20 cellular contexts compared by ENCODE assay signal in the genomic region with DNA sequence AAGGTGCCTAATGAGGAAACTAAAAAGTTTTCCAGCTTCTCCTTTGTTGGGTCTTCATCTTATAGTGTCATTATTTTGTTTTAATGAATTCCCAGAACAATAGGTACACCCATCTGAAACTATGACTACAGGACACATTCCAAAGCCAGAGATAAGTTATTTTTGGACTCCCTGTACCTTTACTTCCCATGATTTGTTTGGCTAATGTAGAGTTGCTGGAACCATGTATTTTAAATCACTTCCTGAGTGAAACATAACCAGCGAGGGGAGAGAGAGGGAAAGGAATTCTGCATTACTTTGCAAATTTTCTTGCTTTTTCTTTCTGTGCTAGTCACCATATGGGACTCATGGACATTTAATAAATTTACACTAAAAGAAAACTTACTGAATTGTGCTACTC.
DNase-seq lines count a peak whose midpoint lies in the region; ATAC-seq and TF ChIP-seq lines count a peak whose summit lies in the region.
"Had no signal": no experiment of that assay in that cellular context is flagged by ENCODE, and none has a peak within 500 bp of the region (broad histone marks: within the 10 kb centered on the region; RNA-seq: fewer than 3 reads in every experiment).

No MANE protein-coding gene starts in this region.

- peak; percentile 14 to 18 for DNase-seq in cardiac fibroblast (ENCODE audit: low read depth in 2 of 2)
- DNase-seq in endodermal cell = no peak
- no peak for DNase-seq in right cardiac atrium
- DNase-seq in osteocyte (ENCODE audit: extremely low spot score, unreplicated experiment) = no peak
- DNase-seq in naive thymus-derived CD4-positive, alpha-beta T cell = no peak
- no peak for DNase-seq in GM13977 (ENCODE audit: low spot score)
- DNase-seq: AML-193, DMS79, H9, MV-4-11, NCI-H1417, NCI-H187, NCI-H226, NCI-H524, PC-3 had no signal

- H3K9ac ChIP-seq in endodermal cell (ENCODE audit: extremely low read depth, low read length, poor library complexity, severe bottlenecking) = no peak overlapping the region
- H3K9ac ChIP-seq: KMS-11 had no signal

- in situ Hi-C loops in GM13977 (cut with MboI; ENCODE audit: low pct_unique_long_range_greater_than_20kb, low sequenced_read_pairs, unreplicated experiment) = no loop called here

- H3K4me3 Mint-ChIP-seq in endodermal cell (no peak overlapping the region), osteocyte (ENCODE audit: unreplicated experiment) (no peak overlapping the region)
- no peak overlapping the region for H3K4me3 Mint-ChIP-seq in naive thymus-derived CD4-positive, alpha-beta T cell
- H3K4me3 Mint-ChIP-seq: H9 had no signal

- no peaks in the 10 kb centered on the region for H3K9me3 ChIP-seq in endodermal cell (ENCODE audit: control insufficient read depth, low read length)
- H3K9me3 ChIP-seq in right cardiac atrium (ENCODE audit: control insufficient read depth, low read length) = no peaks in the 10 kb centered on the region
- no peaks in the 10 kb centered on the region for H3K9me3 ChIP-seq in naive thymus-derived CD4-positive, alpha-beta T cell (ENCODE audit: control insufficient read depth in 2 of 3, low read length in 3 of 3)
- H3K9me3 ChIP-seq: SJSA1 had no signal

- WGBS in endodermal cell (ENCODE audit: insufficient coverage in 1 of 2, insufficient read length in 1 of 2), 2 experiments = no CpG with 5 or more reads among the region's 1 CpG
- 5% methylated on average over 1 of the region's 1 CpG for WGBS in right cardiac atrium

- CTCF ChIA-PET in naive thymus-derived CD4-positive, alpha-beta T cell (lab: Charles Lee) = no interaction called here

- POLR2A ChIA-PET in naive thymus-derived CD4-positive, alpha-beta T cell (lab: Charles Lee) = no interaction called here

- H3K9me3 Mint-ChIP-seq in endodermal cell (peaks cover 50% of the 10 kb centered on the region), osteocyte (ENCODE audit: unreplicated experiment) (peaks cover 9% of the 10 kb centered on the region)
- peaks cover 0 to 5% (median 0%) of the 10 kb centered on the region in 11 donors for H3K9me3 Mint-ChIP-seq in naive thymus-derived CD4-positive, alpha-beta T cell

- H3K27me3 ChIP-seq in endodermal cell (ENCODE audit: control insufficient read depth, insufficient read depth, low read length, poor library complexity, severe bottlenecking) (no peaks in the 10 kb centered on the region), right cardiac atrium (ENCODE audit: control insufficient read depth, insufficient read depth) (no peaks in the 10 kb centered on the region)
- H3K27me3 ChIP-seq in naive thymus-derived CD4-positive, alpha-beta T cell (ENCODE audit: control insufficient read depth in 2 of 2, insufficient read depth in 2 of 2, low read length in 2 of 2) = no peaks in the 10 kb centered on the region
- H3K27me3 ChIP-seq: SJSA1 had no signal

- H3K4me1 ChIP-seq in endodermal cell (ENCODE audit: control insufficient read depth, insufficient read depth, low read length) (no peaks in the 10 kb centered on the region), right cardiac atrium (ENCODE audit: control insufficient read depth, insufficient read depth, low read length) (no peaks in the 10 kb centered on the region)
- no peaks in the 10 kb centered on the region for H3K4me1 ChIP-seq in naive thymus-derived CD4-positive, alpha-beta T cell (ENCODE audit: control insufficient read depth in 2 of 2, insufficient read depth in 2 of 2, low read length in 2 of 2)
- H3K4me1 ChIP-seq: SJSA1 had no signal

- no peaks in the 10 kb centered on the region for H3K27me3 Mint-ChIP-seq in endodermal cell (ENCODE audit: insufficient read depth)
- no peaks in the 10 kb centered on the region for H3K27me3 Mint-ChIP-seq in osteocyte (ENCODE audit: unreplicated experiment)
- H3K27me3 Mint-ChIP-seq in naive thymus-derived CD4-positive, alpha-beta T cell = no peaks in the 10 kb centered on the region

- ATAC-seq in right cardiac atrium = peak; percentile 67 to 78
- no peak for ATAC-seq in HG03565 (IDR thresholded peaks at IDR 0.05; ENCODE audit: unreplicated experiment)
- ATAC-seq in naive thymus-derived CD4-positive, alpha-beta T cell = no peak
- ATAC-seq: PC-3 had no signal

- intact Hi-C loops in right cardiac atrium (cut with DNase I) = no loop called here
- intact Hi-C loops in naive thymus-derived CD4-positive, alpha-beta T cell (cut with micrococcal nuclease) = no loop called here

- H3K4me3 ChIP-seq in cardiac fibroblast (replicated peaks in 1 of 2; ENCODE audit: low read depth in 2 of 2, low read length in 2 of 2) (no peak overlapping the region), endodermal cell (ENCODE audit: low read length) (peak overlapping the region; percentile 69), right cardiac atrium (ENCODE audit: low read length) (peak overlapping the region; percentile 20)
- H3K4me3 ChIP-seq in naive thymus-derived CD4-positive, alpha-beta T cell (ENCODE audit: low read length) = no peak overlapping the region
- H3K4me3 ChIP-seq: SJSA1 had no signal

- no peak for TF ChIP-seq CTCF in cardiac fibroblast (IDR thresholded peaks at IDR 0.05; ENCODE audit: low read depth, low read length)
- TF ChIP-seq CTCF in endodermal cell (conservative IDR thresholded peaks at IDR 0.05) = no peak
- TF ChIP-seq CTCF in osteocyte (IDR thresholded peaks at IDR 0.05) = no peak
- TF ChIP-seq CTCF in GM13977 (IDR thresholded peaks at IDR 0.05; ENCODE audit: extremely low read depth, insufficient read depth, missing control alignments) = no peak

- H3K36me3 ChIP-seq in endodermal cell (ENCODE audit: control insufficient read depth, insufficient read depth, low read length) = no peaks in the 10 kb centered on the region
- H3K36me3 ChIP-seq in naive thymus-derived CD4-positive, alpha-beta T cell (ENCODE audit: control insufficient read depth in 2 of 3, insufficient read depth in 3 of 3, low read length in 3 of 3) = no peaks in the 10 kb centered on the region
- H3K36me3 ChIP-seq: SJSA1 had no signal

- H3K27ac Mint-ChIP-seq in endodermal cell (no peak overlapping the region), osteocyte (ENCODE audit: unreplicated experiment) (peak overlapping the region; percentile 35)
- H3K27ac Mint-ChIP-seq in naive thymus-derived CD4-positive, alpha-beta T cell = no peak overlapping the region
- H3K27ac Mint-ChIP-seq: H9 had no signal

- H3K36me3 Mint-ChIP-seq in endodermal cell (ENCODE audit: low read depth) (peaks cover 4% of the 10 kb centered on the region), osteocyte (ENCODE audit: unreplicated experiment) (no peaks in the 10 kb centered on the region)
- H3K36me3 Mint-ChIP-seq in naive thymus-derived CD4-positive, alpha-beta T cell = peaks cover 0 to 5% (median 4%) of the 10 kb centered on the region in 5 donors

- H3K4me1 Mint-ChIP-seq in endodermal cell (peaks cover 13% of the 10 kb centered on the region), osteocyte (ENCODE audit: unreplicated experiment) (peaks cover 14% of the 10 kb centered on the region)
- no peaks in the 10 kb centered on the region for H3K4me1 Mint-ChIP-seq in naive thymus-derived CD4-positive, alpha-beta T cell
- H3K4me1 Mint-ChIP-seq: H9 had no signal

- H3K27ac ChIP-seq in endodermal cell (ENCODE audit: low read depth, low read length) (no peak overlapping the region), right cardiac atrium (ENCODE audit: low read length) (no peak overlapping the region)
- H3K27ac ChIP-seq in naive thymus-derived CD4-positive, alpha-beta T cell (ENCODE audit: low read depth, low read length) = no peak overlapping the region
- H3K27ac ChIP-seq: C4-2B, KMS-11, RWPE1, SJSA1 had no signal

Comparison
In these comparisons a context has a peak if more than half of its experiments do, and no peak if none do; other contexts are left out.
1. DNase-seq: peak in cardiac fibroblast (2 of 2); none in endodermal cell (single experiment), right cardiac atrium (0 of 3), osteocyte (single experiment), naive thymus-derived CD4-positive, alpha-beta T cell (0 of 9) and GM13977 (single experiment).
2. H3K4me3 ChIP-seq: peak in endodermal cell (single experiment) and right cardiac atrium (single experiment); none in cardiac fibroblast (0 of 2) and naive thymus-derived CD4-positive, alpha-beta T cell (single experiment).
3. ATAC-seq: peak in right cardiac atrium (2 of 2); none in HG03565 (single experiment) and naive thymus-derived CD4-positive, alpha-beta T cell (single experiment).